ENCODE assay signal across 17 cellular contexts in the genomic region with DNA sequence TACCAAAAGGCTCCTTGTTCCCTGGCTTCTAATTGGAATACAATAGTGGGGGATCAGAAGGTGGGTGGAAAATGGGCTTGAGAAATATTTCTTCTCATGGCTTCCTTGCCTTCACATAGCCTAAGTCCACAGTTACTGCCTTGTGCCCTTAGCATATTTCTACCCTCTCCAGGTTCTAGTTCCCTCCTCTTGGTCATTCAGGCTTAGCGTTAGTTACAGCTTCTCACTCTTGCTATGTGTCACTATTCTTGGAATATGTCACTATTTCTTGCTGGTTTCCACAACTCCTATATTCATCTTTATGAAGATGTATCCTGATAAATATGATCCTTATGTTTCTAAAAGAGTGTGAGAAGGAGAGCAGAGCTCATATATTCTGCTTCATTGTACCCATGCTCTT. TPM values are rescaled to one million over a fixed set of nuclear protein-coding genes. Genes with fewer than 3 reads are reported as not detected.
A peak's percentile ranks its signal among the peaks of the same experiment; 100 is the strongest.
DNase-seq lines count a peak whose midpoint lies in the region; ATAC-seq and TF ChIP-seq lines count a peak whose summit lies in the region.
"Had no signal": no experiment of that assay in that cellular context is flagged by ENCODE, and none has a peak within 500 bp of the region (broad histone marks: within the 10 kb centered on the region; RNA-seq: fewer than 3 reads in every experiment).

No MANE protein-coding gene starts in this region.

- intact Hi-C loops in mucosa of descending colon (cut with DNase I, micrococcal nuclease) = no loop called here

- H3K23ac ChIP-seq in neuronal stem cell (ENCODE audit: low read depth, low read length, poor library complexity) = no peak overlapping the region

- TF ChIP-seq CTCF in GM12865 (IDR thresholded peaks at IDR 0.05; ENCODE audit: insufficient read depth, low read depth, low read length, missing control alignments) (no peak), mucosa of descending colon (IDR thresholded peaks at IDR 0.05) (no peak)

- DNase-seq in GM12865 (ENCODE audit: low read depth) (peak; percentile 8), OCI-M1 (lab: John Stamatoyannopoulos, UW) (peak; percentile 17), mucosa of descending colon (no peak), DMS53 treated with DMSO at 0.1 percent for 48 hours (lab: John Stamatoyannopoulos, UW; ENCODE audit: unreplicated experiment) (no peak), neuronal stem cell (ENCODE audit: low spot score) (no peak), NK-92 (lab: John Stamatoyannopoulos, UW; ENCODE audit: unreplicated experiment) (no peak)
- DNase-seq: 8988T; AML-193; CD4-positive, CD25-positive, alpha-beta regulatory T cell; DMS53 had no signal

- no peak overlapping the region for H2BK120ac ChIP-seq in neuronal stem cell (ENCODE audit: low read depth, low read length)

- no peak overlapping the region for H4K8ac ChIP-seq in neuronal stem cell (ENCODE audit: low read depth, low read length)

- H3K27ac ChIP-seq in neuronal stem cell (replicated peaks; ENCODE audit: low read length) = no peak overlapping the region
- H3K27ac ChIP-seq: BLaER1 treated with 17β-estradiol and CSF1 and Interleukin-3, amounts not matched to agents 10 nM and 100 nM; HL-60 had no signal

- H3K4me3 ChIP-seq in GM12865 (ENCODE audit: low read depth, low read length) = no peak overlapping the region
- H3K4me3 ChIP-seq in mucosa of descending colon = no peak overlapping the region
- no peak overlapping the region for H3K4me3 ChIP-seq in neuronal stem cell (ENCODE audit: low read length in 2 of 2)
- H3K4me3 ChIP-seq: BLaER1 treated with 17β-estradiol and CSF1 and Interleukin-3, amounts not matched to agents 10 nM and 100 nM had no signal

- H4K91ac ChIP-seq in neuronal stem cell (ENCODE audit: low read depth, low read length, poor library complexity) = no peak overlapping the region

- WGBS in neuronal stem cell (ENCODE audit: extremely low coverage in 2 of 2, insufficient read length in 2 of 2, insufficient replicate concordance in 1 of 2), 2 donors = no CpG with 5 or more reads among the region's 1 CpG

- H3K9me3 ChIP-seq in mucosa of descending colon = peaks cover 3% of the 10 kb centered on the region
- H3K9me3 ChIP-seq in neuronal stem cell (replicated peaks in 1 of 2; ENCODE audit: control insufficient read depth in 2 of 2, insufficient read depth in 1 of 2, low read depth in 1 of 2, low read length in 2 of 2) = no peaks in the 10 kb centered on the region

- no peak overlapping the region for H2BK5ac ChIP-seq in neuronal stem cell (ENCODE audit: low read length)

- H3K9ac ChIP-seq in neuronal stem cell (ENCODE audit: low read depth, low read length, poor library complexity) = no peak overlapping the region
- H3K9ac ChIP-seq: BLaER1 treated with 17β-estradiol and CSF1 and Interleukin-3, amounts not matched to agents 10 nM and 100 nM had no signal

- H2AFZ ChIP-seq in neuronal stem cell (ENCODE audit: low read length) = no peak overlapping the region

- H3K4me1 ChIP-seq in mucosa of descending colon (ENCODE audit: low read depth) (no peaks in the 10 kb centered on the region), neuronal stem cell (ENCODE audit: control insufficient read depth in 2 of 2, insufficient read depth in 1 of 2, low read depth in 1 of 2, low read length in 2 of 2) (no peaks in the 10 kb centered on the region)
- H3K4me1 ChIP-seq: BLaER1 treated with 17β-estradiol and CSF1 and Interleukin-3, amounts not matched to agents 10 nM and 100 nM had no signal

- H3K18ac ChIP-seq in neuronal stem cell (ENCODE audit: low read length) = no peak overlapping the region

- H3K36me3 ChIP-seq in mucosa of descending colon (ENCODE audit: low read depth) = no peaks in the 10 kb centered on the region
- no peaks in the 10 kb centered on the region for H3K36me3 ChIP-seq in neuronal stem cell (replicated peaks in 1 of 2; ENCODE audit: control insufficient read depth in 2 of 2, insufficient read depth in 2 of 2, low read length in 2 of 2)
- H3K36me3 ChIP-seq: BLaER1 treated with 17β-estradiol and CSF1 and Interleukin-3, amounts not matched to agents 10 nM and 100 nM had no signal

- H3K4ac ChIP-seq in neuronal stem cell (ENCODE audit: low read length) = no peak overlapping the region

- no peak overlapping the region for H3K14ac ChIP-seq in neuronal stem cell (ENCODE audit: low read length)

- ATAC-seq in GM19351 (IDR thresholded peaks at IDR 0.05; ENCODE audit: unreplicated experiment) (peak; percentile 67), HG02870 (IDR thresholded peaks at IDR 0.05; ENCODE audit: unreplicated experiment) (peak; percentile 58), mucosa of descending colon (no peak)
- ATAC-seq: HCT116 had no signal

- no peak overlapping the region for H2BK15ac ChIP-seq in neuronal stem cell (ENCODE audit: low read length)

- no peak overlapping the region for H2BK12ac ChIP-seq in neuronal stem cell (ENCODE audit: low read length)

- H2AK5ac ChIP-seq in neuronal stem cell (ENCODE audit: low read depth, low read length) = no peak overlapping the region

- H3K27me3 ChIP-seq in neuronal stem cell (ENCODE audit: control insufficient read depth in 3 of 3, insufficient read depth in 3 of 3, low read depth in 1 of 3, low read length in 3 of 3) = no peaks in the 10 kb centered on the region
- H3K27me3 ChIP-seq: BLaER1 treated with 17β-estradiol and CSF1 and Interleukin-3, amounts not matched to agents 10 nM and 100 nM had no signal

- H3K4me2 ChIP-seq in neuronal stem cell (ENCODE audit: insufficient read depth, low read length, poor library complexity, severe bottlenecking) = no peak overlapping the region
- H3K4me2 ChIP-seq: BLaER1 treated with 17β-estradiol and CSF1 and Interleukin-3, amounts not matched to agents 10 nM and 100 nM had no signal

- no peaks in the 10 kb centered on the region for H3K79me1 ChIP-seq in neuronal stem cell (ENCODE audit: low read depth, low read length)

RNA-seq across cellular contexts. Expression of a gene that starts 2.5 kb away (rescaled TPM):
- 1 to 10 TPM in 1 of 3 donors, under 1 TPM in 2; 0.28 to 2.1 (median 0.53) TPM for total RNA-seq in mucosa of descending colon
- polyA plus RNA-seq in neuronal stem cell (2013, experiment 1 of 2) = not detected
- polyA plus RNA-seq in neuronal stem cell (2013, experiment 2 of 2) = not detected
- total RNA-seq: CD4-positive, CD25-positive, alpha-beta regulatory T cell; Daoy; H4 had no signal
- polyA plus RNA-seq: CD4-positive, CD25-positive, alpha-beta regulatory T cell had no signal

RNA-seq across cellular contexts. Expression of a gene that starts 13.4 kb away (rescaled TPM):
- total RNA-seq in mucosa of descending colon = not detected
- polyA plus RNA-seq in neuronal stem cell (2013, experiment 1 of 2) = not detected
- not detected for polyA plus RNA-seq in neuronal stem cell (2013, experiment 2 of 2)
- total RNA-seq: CD4-positive, CD25-positive, alpha-beta regulatory T cell; Daoy; H4 had no signal
- polyA plus RNA-seq: CD4-positive, CD25-positive, alpha-beta regulatory T cell had no signal

RNA-seq across cellular contexts. Expression of a gene that starts 27.0 kb away (rescaled TPM):
- total RNA-seq in mucosa of descending colon = under 1 TPM in 1 of 3 donors, not detected in 2; 0.06 TPM
- polyA plus RNA-seq in neuronal stem cell (2013, experiment 1 of 2) = not detected
- not detected for polyA plus RNA-seq in neuronal stem cell (2013, experiment 2 of 2)
- total RNA-seq: CD4-positive, CD25-positive, alpha-beta regulatory T cell; Daoy; H4 had no signal
- polyA plus RNA-seq: CD4-positive, CD25-positive, alpha-beta regulatory T cell had no signal

RNA-seq across cellular contexts. Expression of a gene that starts 31.0 kb away (rescaled TPM):
- not detected for total RNA-seq in mucosa of descending colon
- not detected for polyA plus RNA-seq in neuronal stem cell (2013, experiment 1 of 2)
- not detected for polyA plus RNA-seq in neuronal stem cell (2013, experiment 2 of 2)
- total RNA-seq: CD4-positive, CD25-positive, alpha-beta regulatory T cell; Daoy; H4 had no signal
- polyA plus RNA-seq: CD4-positive, CD25-positive, alpha-beta regulatory T cell had no signal

RNA-seq across cellular contexts. Expression of a gene that starts 36.4 kb away (rescaled TPM):
- 1 to 10 TPM; 3.0 to 7.5 (median 5.1) TPM for total RNA-seq in mucosa of descending colon
- 9.8 TPM for polyA plus RNA-seq in neuronal stem cell (2013, experiment 1 of 2)
- polyA plus RNA-seq in neuronal stem cell (2013, experiment 2 of 2) = 9.7 TPM

Comparison
In these comparisons a context has a peak if more than half of its experiments do, and no peak if none do; other contexts are left out.
1. DNase-seq: peak in GM12865 (single experiment) and OCI-M1 (single experiment); none in mucosa of descending colon (0 of 3), DMS53 treated with DMSO at 0.1 percent for 48 hours (single experiment), neuronal stem cell (single experiment) and NK-92 (single experiment).